Comparison of ENCODE assay signal across 16 cellular contexts in the genomic region with DNA sequence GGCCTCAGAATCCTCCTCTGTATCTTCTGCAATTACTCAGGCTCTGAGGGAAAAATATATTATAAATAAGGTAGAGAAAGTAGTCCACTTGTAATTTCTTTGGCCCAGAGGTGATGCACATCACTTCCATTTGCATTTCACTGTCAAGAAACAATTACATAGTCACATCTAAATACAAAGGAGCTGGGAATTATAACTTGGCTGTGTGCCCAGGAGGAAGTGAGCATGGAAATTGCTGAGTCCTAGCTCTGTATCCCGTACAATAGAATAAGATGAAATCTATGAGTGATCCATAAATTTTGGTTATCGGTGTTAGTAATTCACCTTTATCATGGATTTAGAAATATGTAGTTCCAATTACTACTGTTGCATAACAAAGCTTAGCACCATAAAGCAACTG.
"Had no signal": no experiment of that assay in that cellular context is flagged by ENCODE, and none has a peak within 500 bp of the region (broad histone marks: within the 10 kb centered on the region; RNA-seq: fewer than 3 reads in every experiment).

No MANE protein-coding gene starts in this region.

- H3K9me3 ChIP-seq: ascending aorta, heart left ventricle, left lung had no signal

- ATAC-seq: heart left ventricle; left lung; sciatic nerve; stimulated activated naive B cell treated with anti-CD40 and anti-IgM and Interleukin-4, amounts not matched to agents 10 μg/mL and 1 μg/mL and 100 μg/mL, for 72 hours had no signal

- DNase-seq: activated CD4-positive, alpha-beta memory T cell treated with anti-CD3 and anti-CD28 coated beads, Interleukin-2, amount 10 ng/mL, durations not matched to agents 7 days and 5 days; activated naive CD4-positive, alpha-beta T cell; activated T-cell treated with anti-CD3 and anti-CD28 coated beads, Interleukin-2, amount 50 U/mL, for 48 hours; heart left ventricle; left lung; mesenchymal stem cell; nephron progenitor cell; stimulated activated CD4-positive, alpha-beta T cell treated with anti-CD3 and anti-CD28 coated beads, Interleukin-2, amount 100 ng/mL, for 24 hours; stimulated activated naive B cell treated with anti-CD40 and anti-IgM and Interleukin-4, amounts not matched to agents 10 μg/mL and 1 μg/mL and 100 μg/mL, for 72 hours; substantia nigra; T-helper 9 cell; trophoblast cell had no signal

- H3K4me3 ChIP-seq: ascending aorta, heart left ventricle, left lung had no signal

- H3K36me3 ChIP-seq: ascending aorta, heart left ventricle, left lung had no signal

- H3K27ac ChIP-seq: ascending aorta, heart left ventricle, left lung had no signal

- H3K27me3 ChIP-seq: ascending aorta, heart left ventricle, left lung had no signal

- H3K4me1 ChIP-seq: ascending aorta, heart left ventricle, left lung had no signal

- FAIRE-seq: frontal cortex, islet of Langerhans had no signal
